8 cellular contexts compared by ENCODE assay signal in genomic region chr6:10720229-10720959, GRCh38. TPM values are rescaled to one million over a fixed set of nuclear protein-coding genes. Genes with fewer than 3 reads are reported as not detected.
DNase-seq lines count a peak whose midpoint lies in the region; TF ChIP-seq lines count a peak whose summit lies in the region.

No MANE protein-coding gene starts in this region.

- peak overlapping the region; percentile 80 for H2AFZ ChIP-seq in MM.1S (ENCODE audit: low read length)

- DNase-seq in GM10266 (ENCODE audit: extremely low spot score) (peak; percentile 38), MM.1S (peak; percentile 39), activated T-cell treated with anti-CD3 and anti-CD28 coated beads for 4 hours (peak; percentile 34), esophagus squamous epithelium (lab: John Stamatoyannopoulos, UW) (no peak), middle frontal gyrus (ENCODE audit: extremely low spot score, low spot score) (no peak), NCI-H1436 treated with DMSO at 0.1 percent for 48 hours (lab: John Stamatoyannopoulos, UW) (no peak), endothelial cell (ENCODE audit: low spot score) (no peak)

- H3K36me3 ChIP-seq in MM.1S (replicated peaks; ENCODE audit: insufficient read depth, low read length) (no peaks in the 10 kb centered on the region), esophagus squamous epithelium (peaks cover 0 to 8% (median 0%) of the 10 kb centered on the region in 3 donors), rectal smooth muscle tissue (ENCODE audit: control insufficient read depth, insufficient read depth, low read length) (peaks cover 3% of the 10 kb centered on the region)

- no peaks in the 10 kb centered on the region for H3K79me2 ChIP-seq in MM.1S (ENCODE audit: low read length)

- no CpG with 5 or more reads among the region's 52 CpGs for WGBS in esophagus squamous epithelium, 2 donors

- H3K27me3 Mint-ChIP-seq in endothelial cell (ENCODE audit: unreplicated experiment): peaks cover 7% of the 10 kb centered on the region

- H3K9me3 ChIP-seq in MM.1S (replicated peaks; ENCODE audit: insufficient read depth, low read length): no peaks in the 10 kb centered on the region
- H3K9me3 ChIP-seq in esophagus squamous epithelium: peaks cover 0 to 8% (median 0%) of the 10 kb centered on the region in 3 donors

- H3K4me3 Mint-ChIP-seq in endothelial cell (ENCODE audit: unreplicated experiment): no peak overlapping the region

- H3K27ac Mint-ChIP-seq in endothelial cell (ENCODE audit: unreplicated experiment): no peak overlapping the region

- H3K9me2 ChIP-seq in MM.1S (replicated peaks; ENCODE audit: insufficient read depth, low read length): no peaks in the 10 kb centered on the region

- H3K4me2 ChIP-seq in MM.1S (ENCODE audit: low read depth, low read length): peak overlapping the region; percentile 71

- H3K4me1 ChIP-seq in MM.1S (ENCODE audit: low read length) (no peaks in the 10 kb centered on the region; the same call in 1 of the 2 replicates), esophagus squamous epithelium (peaks cover 5 to 41% (median 16%) of the 10 kb centered on the region in 3 donors), rectal smooth muscle tissue (ENCODE audit: control insufficient read depth, insufficient read depth, low read length) (peaks cover 14% of the 10 kb centered on the region)

- TF ChIP-seq CTCF in GM10266 (IDR thresholded peaks at IDR 0.05; ENCODE audit: control insufficient read depth, insufficient read depth, low read depth, missing control alignments) (no peak), MM.1S (IDR thresholded peaks at IDR 0.05; ENCODE audit: low read length) (no peak), esophagus squamous epithelium (IDR thresholded peaks at IDR 0.05) (no peak), endothelial cell (IDR thresholded peaks at IDR 0.05; ENCODE audit: unreplicated experiment) (no peak)

- H4K20me1 ChIP-seq in MM.1S (ENCODE audit: insufficient read depth, low read length): no peaks in the 10 kb centered on the region

- H3K36me3 Mint-ChIP-seq in endothelial cell (ENCODE audit: low read depth, unreplicated experiment): peaks cover 5% of the 10 kb centered on the region

- H3K4me3 ChIP-seq in MM.1S (ENCODE audit: low read length) (peak overlapping the region; percentile 62), esophagus squamous epithelium (peak overlapping the region; percentile 41 to 69 (median 63)), rectal smooth muscle tissue (ENCODE audit: low read length) (peak overlapping the region; percentile 52)

- H3K27ac ChIP-seq in MM.1S (ENCODE audit: low read length) (peak overlapping the region; percentile 35; the same call in 1 of the 2 replicates), esophagus squamous epithelium (peak overlapping the region; percentile 82 to 93 (median 86)), rectal smooth muscle tissue (ENCODE audit: low read depth, low read length) (peak overlapping the region; percentile 56)

- H3K4me1 Mint-ChIP-seq in endothelial cell (ENCODE audit: unreplicated experiment): peaks cover 23% of the 10 kb centered on the region

- peak in 3 of 4 donors; percentile 25 to 47 (median 44) for TF ChIP-seq POLR2A in esophagus squamous epithelium (IDR thresholded peaks at IDR 0.05)

- H3K9ac ChIP-seq in MM.1S (ENCODE audit: low read length) (peak overlapping the region; percentile 58), rectal smooth muscle tissue (ENCODE audit: low read length) (no peak overlapping the region)

- no peaks in the 10 kb centered on the region for H3K9me3 Mint-ChIP-seq in endothelial cell (ENCODE audit: unreplicated experiment)

- peaks cover 14% of the 10 kb centered on the region; the same call in 1 of the 2 replicates for H3F3A ChIP-seq in MM.1S (ENCODE audit: insufficient read depth, low read length)

- intact Hi-C loops in esophagus squamous epithelium (cut with DNase I): no loop called here

- H3K27me3 ChIP-seq in MM.1S (replicated peaks; ENCODE audit: insufficient read depth, low read length): no peaks in the 10 kb centered on the region
- H3K27me3 ChIP-seq in esophagus squamous epithelium: no peaks in the 10 kb centered on the region
- no peaks in the 10 kb centered on the region for H3K27me3 ChIP-seq in rectal smooth muscle tissue (ENCODE audit: control insufficient read depth, insufficient read depth, low read length)

RNA-seq across cellular contexts. Expression of gene TMEM14C, which starts 2.5 kb away (rescaled TPM):
- total RNA-seq in esophagus squamous epithelium: 100 to 1,000 TPM in 1 of 4 donors, 10 to 100 TPM in 3; 42.8 to 125 (median 69.2) TPM
- 96.7 TPM for total RNA-seq in endothelial cell (ENCODE audit: unreplicated experiment)

RNA-seq across cellular contexts. Expression of gene PAK1IP1, which starts 25.6 kb away (rescaled TPM):
- 10 to 100 TPM; 11.4 to 23.6 (median 19.4) TPM for total RNA-seq in esophagus squamous epithelium
- 12.8 TPM for total RNA-seq in endothelial cell (ENCODE audit: unreplicated experiment)

RNA-seq across cellular contexts. Expression of gene C6orf52, which starts 26.0 kb away (rescaled TPM):
- total RNA-seq in esophagus squamous epithelium: not detected
- 1.6 TPM for total RNA-seq in endothelial cell (ENCODE audit: unreplicated experiment)

RNA-seq across cellular contexts. Expression of gene TMEM14B, which starts 27.2 kb away (rescaled TPM):
- total RNA-seq in esophagus squamous epithelium (10 to 100 TPM; 12.7 to 64.5 (median 47.1) TPM), endothelial cell (ENCODE audit: unreplicated experiment) (52.6 TPM)

Comparison
In these comparisons a context has a peak if more than half of its experiments do, and no peak if none do; other contexts are left out.
1. DNase-seq: peak in GM10266 (single experiment), MM.1S (single experiment) and activated T-cell treated with anti-CD3 and anti-CD28 coated beads for 4 hours (single experiment); none in esophagus squamous epithelium (single experiment), middle frontal gyrus (single experiment), NCI-H1436 treated with DMSO at 0.1 percent for 48 hours (single experiment) and endothelial cell (single experiment).
2. H3K27ac ChIP-seq: peak in every context shown above with its lines; median percentile 86 in esophagus squamous epithelium; 56 in rectal smooth muscle tissue; 35 in MM.1S.
3. Peak in every context shown above with its lines, with median percentiles within 50 percentile points of each other: H3K4me3 ChIP-seq.